ENCODE assay signal across 8 cellular contexts in genomic region chr19:40444181-40445005, GRCh38. TPM values are rescaled to one million over a fixed set of nuclear protein-coding genes. Genes with fewer than 3 reads are reported as not detected.
DNase-seq lines count a peak whose midpoint lies in the region; ATAC-seq and TF ChIP-seq lines count a peak whose summit lies in the region.

Gene SERTAD3 (minus strand): TSS chr19:40444335. CDS start chr19:40442080, 2,255 bp downstream.

- H3K27ac Mint-ChIP-seq in chondrocyte (ENCODE audit: unreplicated experiment): peak within 1 kb of the TSS; percentile 99

- TF ChIP-seq CTCF in BE2C (IDR thresholded peaks at IDR 0.05; ENCODE audit: low read depth, low read length) (peak; percentile 44), chondrocyte (IDR thresholded peaks at IDR 0.05) (peak; percentile 57)

- H3K4me1 ChIP-seq in BE2C: peaks cover 9% of the 10 kb centered on the region

- peak within 1 kb of the TSS; percentile 100 for H3K4me3 Mint-ChIP-seq in chondrocyte (ENCODE audit: unreplicated experiment)

- peaks cover 23% of the 10 kb centered on the region for H3K36me3 ChIP-seq in BE2C

- H3K27me3 Mint-ChIP-seq in chondrocyte (ENCODE audit: low read depth): no peaks in the 10 kb centered on the region

- no peaks in the 10 kb centered on the region for H3K9me3 Mint-ChIP-seq in chondrocyte (ENCODE audit: low read depth)

- peak; percentile 85 for TF ChIP-seq POLR2A in GM19193 (IDR thresholded peaks at IDR 0.05; ENCODE audit: extremely low read depth, insufficient read depth, insufficient read length)

- H3K36me3 Mint-ChIP-seq in chondrocyte (ENCODE audit: low read depth): peaks cover 13% of the 10 kb centered on the region

- H3K4me1 Mint-ChIP-seq in chondrocyte (ENCODE audit: low read depth): peaks cover 29% of the 10 kb centered on the region

- H3K9me3 ChIP-seq in BE2C: no peaks in the 10 kb centered on the region

- ATAC-seq in HG03432 (IDR thresholded peaks at IDR 0.05; ENCODE audit: unreplicated experiment): peak; percentile 72

- H3K27me3 ChIP-seq in BE2C: no peaks in the 10 kb centered on the region

- peak within 1 kb of the TSS; percentile 74 for H3K4me3 ChIP-seq in BE2C (ENCODE audit: low read depth, low read length)

- DNase-seq in BE2C (peak; percentile 99), NCI-H510A (lab: John Stamatoyannopoulos, UW) (peak; percentile 93), chondrocyte (ENCODE audit: low spot score) (peak; percentile 98), kidney tubule cell (ENCODE audit: low spot score) (peak; percentile 94)
- peak; percentile 92 for DNase-seq in activated CD4-positive, alpha-beta T cell treated with anti-CD3 and anti-CD28 coated beads for 1 hour
- DNase-seq in stimulated activated CD4-positive, alpha-beta T cell treated with anti-CD3 and anti-CD28 coated beads, Interleukin-1b, Interleukin-23, amount 100 ng/mL, for 24 hours (ENCODE audit: low read depth in 4 of 4, low spot score in 1 of 4): peak; percentile 92 to 95 (median 94)

RNA-seq across cellular contexts. Expression of gene SERTAD3, which starts in this region (rescaled TPM):
- polyA plus RNA-seq in BE2C (2012; ENCODE audit: insufficient read depth, insufficient read length, low read depth): 77.4 TPM
- 36.7 to 43.6 TPM (median 40.3 TPM) in 3 replicates for total RNA-seq in chondrocyte

Comparison
In these comparisons a context has a peak if more than half of its experiments do, and no peak if none do; other contexts are left out.
1. Peak in every context shown above with its lines: DNase-seq, ATAC-seq and H3K4me3 ChIP-seq.